28 cellular contexts compared by ENCODE assay signal in genomic region chr12:7004287-7004803, GRCh38. TPM values are rescaled to one million over a fixed set of nuclear protein-coding genes. Genes with fewer than 3 reads are reported as not detected.
"Had no signal": no experiment of that assay in that cellular context is flagged by ENCODE, and none has a peak within 500 bp of the region (broad histone marks: within the 10 kb centered on the region; RNA-seq: fewer than 3 reads in every experiment).

No MANE protein-coding gene starts in this region.

- H3K36me3 Mint-ChIP-seq: natural killer cell had no signal

- H3K9me3 Mint-ChIP-seq: activated B cell treated with CpG ODN at 0.5 μM for 24 hours; activated naive CD4-positive, alpha-beta T cell treated with anti-CD3 and anti-CD28 coated beads, Interleukin-2, amount 10 ng/mL, durations not matched to agents 7 days and 5 days; activated naive CD8-positive, alpha-beta T cell treated with anti-CD3 and anti-CD28 coated beads, Interleukin-2, amount 10 ng/mL, durations not matched to agents 7 days and 5 days; activated T-helper 1 cell treated with anti-CD3 and anti-CD28 coated beads, Interleukin-12 subunit alpha, Interleukin-12 subunit beta, Interleukin-2, Interleukin-4 antibody, amounts not matched to agents 30 ng/mL and 10 ng/mL and 1 ng/mL, durations not matched to agents 14 hours and 24 hours and 36 hours; natural killer cell; neural progenitor cell; stimulated activated naive B cell treated with anti-CD40 and anti-IgM and Interleukin-4, amounts not matched to agents 10 μg/mL and 1 μg/mL and 100 μg/mL, for 72 hours; T-cell; T-helper 2 cell treated with Interferon-gamma antibody and Interleukin-4, amounts not matched to agents 5 μg/mL and 100 μg/mL, for 36 hours had no signal

- H3K4me3 ChIP-seq: coronary artery, lower lobe of right lung, neural progenitor cell, tibial nerve had no signal

- H3K27ac Mint-ChIP-seq: activated naive CD4-positive, alpha-beta T cell treated with anti-CD3 and anti-CD28 coated beads, Interleukin-2, amount 10 ng/mL, durations not matched to agents 7 days and 5 days; activated naive CD8-positive, alpha-beta T cell treated with anti-CD3 and anti-CD28 coated beads, Interleukin-2, amount 10 ng/mL, durations not matched to agents 7 days and 5 days; activated T-helper 1 cell treated with anti-CD3 and anti-CD28 coated beads, Interleukin-12 subunit alpha, Interleukin-12 subunit beta, Interleukin-2, Interleukin-4 antibody, amounts not matched to agents 30 ng/mL and 10 ng/mL and 1 ng/mL, durations not matched to agents 14 hours and 24 hours and 36 hours; natural killer cell; neural progenitor cell; stimulated activated naive B cell treated with anti-CD40 and anti-IgM and Interleukin-4, amounts not matched to agents 10 μg/mL and 1 μg/mL and 100 μg/mL, for 72 hours; T-helper 2 cell treated with Interferon-gamma antibody and Interleukin-4, amounts not matched to agents 5 μg/mL and 100 μg/mL, for 36 hours had no signal

- H3K4me1 ChIP-seq: neural progenitor cell, parathyroid adenoma, tibial nerve had no signal

- H3K36me3 ChIP-seq: brain microvascular endothelial cell, neural progenitor cell had no signal

- H3K27me3 ChIP-seq: brain microvascular endothelial cell, neural progenitor cell, tibial nerve had no signal

- H3K4me3 Mint-ChIP-seq: activated B cell treated with CpG ODN at 0.5 μM for 24 hours; activated naive CD4-positive, alpha-beta T cell treated with anti-CD3 and anti-CD28 coated beads, Interleukin-2, amount 10 ng/mL, durations not matched to agents 7 days and 5 days; activated naive CD8-positive, alpha-beta T cell treated with anti-CD3 and anti-CD28 coated beads, Interleukin-2, amount 10 ng/mL, durations not matched to agents 7 days and 5 days; activated T-helper 1 cell treated with anti-CD3 and anti-CD28 coated beads, Interleukin-12 subunit alpha, Interleukin-12 subunit beta, Interleukin-2, Interleukin-4 antibody, amounts not matched to agents 30 ng/mL and 10 ng/mL and 1 ng/mL, durations not matched to agents 14 hours and 24 hours and 36 hours; natural killer cell; neural progenitor cell; stimulated activated naive B cell treated with anti-CD40 and anti-IgM and Interleukin-4, amounts not matched to agents 10 μg/mL and 1 μg/mL and 100 μg/mL, for 72 hours; T-cell; T-helper 2 cell treated with Interferon-gamma antibody and Interleukin-4, amounts not matched to agents 5 μg/mL and 100 μg/mL, for 36 hours had no signal

- H3K9me3 ChIP-seq: lower lobe of right lung, tibial nerve had no signal

- ATAC-seq: left cardiac atrium; lower lobe of right lung; natural killer cell; right cardiac atrium; stimulated activated naive B cell treated with anti-CD40 and anti-IgM and Interleukin-4, amounts not matched to agents 10 μg/mL and 1 μg/mL and 100 μg/mL, for 72 hours; T-cell had no signal

- H3K27ac ChIP-seq: brain microvascular endothelial cell, coronary artery, lower lobe of right lung, neural progenitor cell, parathyroid adenoma, tibial nerve had no signal

- H3K4me1 Mint-ChIP-seq: neural progenitor cell had no signal

- DNase-seq: activated B cell treated with CpG ODN at 0.5 μM for 24 hours; activated CD4-positive, alpha-beta T cell treated with anti-CD3 and anti-CD28 coated beads, Interleukin-2, amount 50 U/mL, for 4 hours; activated CD8-positive, alpha-beta memory T cell treated with anti-CD3 and anti-CD28 coated beads, Interleukin-2, amount 50 U/mL, for 4 hours; activated gamma-delta T cell; activated naive CD4-positive, alpha-beta T cell treated with anti-CD3 and anti-CD28 coated beads, Interleukin-2, amount 10 ng/mL, durations not matched to agents 7 days and 5 days; activated naive CD8-positive, alpha-beta T cell treated with anti-CD3 and anti-CD28 coated beads, Interleukin-2, amount 10 ng/mL, durations not matched to agents 7 days and 5 days; activated T-cell treated with anti-CD3 and anti-CD28 coated beads, Interleukin-2, amount 50 U/mL, for 1 hour; brain microvascular endothelial cell; head of caudate nucleus; hippocampal formation; left cardiac atrium; lower lobe of right lung; mesenchymal stem cell; natural killer cell; occipital lobe; right cardiac atrium; stimulated activated CD4-positive, alpha-beta T cell treated with anti-CD3 and anti-CD28 coated beads, Interleukin-12 subunit alpha, Interleukin-12 subunit beta, amount 100 ng/mL, for 4 hours; stimulated activated CD4-positive, alpha-beta T cell treated with anti-CD3 and anti-CD28 coated beads, Interleukin-4, amount 100 ng/mL, for 24 hours; stimulated activated naive B cell treated with anti-CD40 and anti-IgM and Interleukin-4, amounts not matched to agents 10 μg/mL and 1 μg/mL and 100 μg/mL, for 72 hours; T-cell had no signal

- H3K27me3 Mint-ChIP-seq: activated B cell treated with CpG ODN at 0.5 μM for 24 hours; activated naive CD4-positive, alpha-beta T cell treated with anti-CD3 and anti-CD28 coated beads, Interleukin-2, amount 10 ng/mL, durations not matched to agents 7 days and 5 days; activated naive CD8-positive, alpha-beta T cell treated with anti-CD3 and anti-CD28 coated beads, Interleukin-2, amount 10 ng/mL, durations not matched to agents 7 days and 5 days; stimulated activated naive B cell treated with anti-CD40 and anti-IgM and Interleukin-4, amounts not matched to agents 10 μg/mL and 1 μg/mL and 100 μg/mL, for 72 hours; T-cell had no signal

RNA-seq across cellular contexts. Expression of gene PTPN6, which starts 53.2 kb away (rescaled TPM):
- total RNA-seq: fibroblast of lung, fibroblast of villous mesenchyme had no signal
